14 cellular contexts compared by ENCODE assay signal in genomic region chr1:243407284-243408018, GRCh38.
A peak's percentile ranks its signal among the peaks of the same experiment; 100 is the strongest.
DNase-seq lines count a peak whose midpoint lies in the region; ATAC-seq and TF ChIP-seq lines count a peak whose summit lies in the region.
"Had no signal": no experiment of that assay in that cellular context is flagged by ENCODE, and none has a peak within 500 bp of the region (broad histone marks: within the 10 kb centered on the region; RNA-seq: fewer than 3 reads in every experiment).

No MANE protein-coding gene starts in this region.

- ATAC-seq in HG02610 (IDR thresholded peaks at IDR 0.05; ENCODE audit: unreplicated experiment) (peak; percentile 45), HG03139 (IDR thresholded peaks at IDR 0.05; ENCODE audit: unreplicated experiment) (no peak)

- no peak for TF ChIP-seq POLR2A in Peyer's patch (IDR thresholded peaks at IDR 0.05)

- no peak for TF ChIP-seq CTCF in Peyer's patch (IDR thresholded peaks at IDR 0.05)

- no peaks in the 10 kb centered on the region for H3K27me3 ChIP-seq in BLaER1 treated with 17β-estradiol and CSF1 and Interleukin-3, amounts not matched to agents 10 nM and 100 nM
- H3K27me3 ChIP-seq in adipocyte (replicated peaks; ENCODE audit: control insufficient read depth, insufficient read depth, low read length) (no peaks in the 10 kb centered on the region), Peyer's patch (no peaks in the 10 kb centered on the region)
- H3K27me3 ChIP-seq: vagina had no signal

- H3K9ac ChIP-seq in BLaER1 treated with 17β-estradiol and CSF1 and Interleukin-3, amounts not matched to agents 10 nM and 100 nM, result no peak overlapping the region
- H3K9ac ChIP-seq in adipocyte (ENCODE audit: low read length), result no peak overlapping the region
- H3K9ac ChIP-seq: KMS-11 had no signal

- peaks cover 6 to 17% (median 12%) of the 10 kb centered on the region in 10 experiments; a peak in 19 of 20 replicates for H3K4me1 ChIP-seq in BLaER1 treated with 17β-estradiol and CSF1 and Interleukin-3, amounts not matched to agents 10 nM and 100 nM
- H3K4me1 ChIP-seq in adipocyte (ENCODE audit: control insufficient read depth, insufficient read depth, low read length), result peaks cover 8% of the 10 kb centered on the region
- H3K4me1 ChIP-seq in Peyer's patch, result no peaks in the 10 kb centered on the region
- H3K4me1 ChIP-seq: vagina had no signal

- H3K27ac ChIP-seq in BLaER1 treated with 17β-estradiol and CSF1 and Interleukin-3, amounts not matched to agents 10 nM and 100 nM, result no peak overlapping the region
- H3K27ac ChIP-seq in Peyer's patch, result no peak overlapping the region
- H3K27ac ChIP-seq: KMS-11, vagina had no signal

- no peaks in the 10 kb centered on the region for H4K20me1 ChIP-seq in BLaER1 treated with 17β-estradiol and CSF1 and Interleukin-3, amounts not matched to agents 10 nM and 100 nM

- H3K4me3 ChIP-seq in BLaER1 treated with 17β-estradiol and CSF1 and Interleukin-3, amounts not matched to agents 10 nM and 100 nM, result no peak overlapping the region
- peak overlapping the region; percentile 56 for H3K4me3 ChIP-seq in adipocyte (ENCODE audit: low read length)
- no peak overlapping the region for H3K4me3 ChIP-seq in Peyer's patch
- H3K4me3 ChIP-seq: vagina had no signal

- peak overlapping the region; percentile 2 to 47 (median 29); a peak in 14 of 22 replicates for H3K4me2 ChIP-seq in BLaER1 treated with 17β-estradiol and CSF1 and Interleukin-3, amounts not matched to agents 10 nM and 100 nM
- H3K4me2 ChIP-seq: KMS-11 had no signal

- no peaks in the 10 kb centered on the region for H3K9me3 ChIP-seq in BLaER1 treated with 17β-estradiol and CSF1 and Interleukin-3, amounts not matched to agents 10 nM and 100 nM (replicated peaks in 1 of 11)
- no peaks in the 10 kb centered on the region for H3K9me3 ChIP-seq in adipocyte (ENCODE audit: control insufficient read depth, low read length)
- H3K9me3 ChIP-seq in Peyer's patch, result no peaks in the 10 kb centered on the region
- H3K9me3 ChIP-seq: vagina had no signal

- H3K36me3 ChIP-seq in BLaER1 treated with 17β-estradiol and CSF1 and Interleukin-3, amounts not matched to agents 10 nM and 100 nM, result peaks cover 0 to 53% (median 0%) of the 10 kb centered on the region in 11 experiments; a peak in 8 of 22 replicates
- H3K36me3 ChIP-seq in adipocyte (ENCODE audit: control insufficient read depth, insufficient read depth, low read length, severe bottlenecking) (peaks cover 9% of the 10 kb centered on the region), Peyer's patch (no peaks in the 10 kb centered on the region)
- H3K36me3 ChIP-seq: vagina had no signal

- DNase-seq in adipocyte (ENCODE audit: low read depth) (peak; percentile 77), glomerular endothelial cell (ENCODE audit: extremely low read depth, low read depth, low spot score) (peak; percentile 39), Peyer's patch (no peak), GF-D8 (lab: John Stamatoyannopoulos, UW) (no peak), NCI-H82 treated with DMSO at 0.1 percent for 48 hours (lab: John Stamatoyannopoulos, UW; ENCODE audit: unreplicated experiment) (no peak)
- DNase-seq: activated CD4-positive, alpha-beta T cell treated with anti-CD3 and anti-CD28 coated beads, Interleukin-2, amount 50 U/mL, for 1 hour; immature natural killer cell; SHP77 treated with DMSO at 0.1 percent for 48 hours; stimulated activated CD8-positive, alpha-beta memory T cell treated with anti-CD3 and anti-CD28 coated beads, Interleukin-4, amount 100 ng/mL, for 48 hours had no signal

Comparison
In these comparisons a context has a peak if more than half of its experiments do, and no peak if none do; other contexts are left out.
1. DNase-seq: peak in adipocyte (single experiment) and glomerular endothelial cell (single experiment); none in Peyer's patch (0 of 3), GF-D8 (single experiment) and NCI-H82 treated with DMSO at 0.1 percent for 48 hours (single experiment).